ENCODE assay signal across 19 cellular contexts in genomic region chr3:59106085-59106629, GRCh38. TPM values are rescaled to one million over a fixed set of nuclear protein-coding genes. Genes with fewer than 3 reads are reported as not detected.
"Had no signal": no experiment of that assay in that cellular context is flagged by ENCODE, and none has a peak within 500 bp of the region (broad histone marks: within the 10 kb centered on the region; RNA-seq: fewer than 3 reads in every experiment).

No MANE protein-coding gene starts in this region.

- H3K4me1 ChIP-seq: prostate gland, right atrium auricular region, testis, upper lobe of left lung had no signal

- H3K36me3 ChIP-seq: prostate gland, right atrium auricular region, upper lobe of left lung, WERI-Rb-1 had no signal

- H3K27ac ChIP-seq: prostate gland, right atrium auricular region, skin epidermis, testis, upper lobe of left lung, WERI-Rb-1 had no signal

- FAIRE-seq: astrocyte, keratinocyte had no signal

- ATAC-seq: activated T-cell treated with anti-CD3 and anti-CD28 coated beads, Interleukin-2, amount 50 U/mL, for 72 hours; left ventricle myocardium superior; stimulated activated naive CD8-positive, alpha-beta T cell treated with anti-CD3 and anti-CD28 coated beads, Interleukin-15, amount 100 ng/mL, for 72 hours had no signal

- DNase-seq: activated CD4-positive, alpha-beta T cell treated with anti-CD3 and anti-CD28 coated beads, Interleukin-2, amount 50 U/mL, for 4 hours; activated effector memory CD4-positive, alpha-beta T cell treated with anti-CD3 and anti-CD28 coated beads, Interleukin-2, amount 50 U/mL, for 16 hours; activated naive CD4-positive, alpha-beta T cell treated with anti-CD3 and anti-CD28 coated beads, Interleukin-2, amount 50 U/mL, for 16 hours; activated T-cell treated with anti-CD3 and anti-CD28 coated beads, Interleukin-2, amount 50 U/mL, for 72 hours; foreskin melanocyte; left ventricle myocardium superior; naive B cell; stimulated activated CD4-positive, alpha-beta T cell treated with anti-CD3 and anti-CD28 coated beads, Interleukin-4, amount 100 ng/mL, for 1 hour; stimulated activated naive CD8-positive, alpha-beta T cell treated with anti-CD3 and anti-CD28 coated beads, Interleukin-15, amount 100 ng/mL, for 72 hours; SW 1271; T-helper 2 cell; testis; upper lobe of left lung; WERI-Rb-1 had no signal

- H3K27me3 ChIP-seq: right atrium auricular region, testis, upper lobe of left lung had no signal

- H3K9me3 ChIP-seq: prostate gland, right atrium auricular region, testis, upper lobe of left lung had no signal

- H3K4me3 ChIP-seq: prostate gland, right atrium auricular region, skin epidermis, testis, upper lobe of left lung had no signal

RNA-seq across cellular contexts. Expression of gene CFAP20DC, which starts 56.3 kb away (rescaled TPM):
- total RNA-seq: right atrium auricular region had no signal
